In genomic region chr3:52428151-52429005, GRCh38 we compare ENCODE assay signal across 8 cellular contexts. TPM values are rescaled to one million over a fixed set of nuclear protein-coding genes. Genes with fewer than 3 reads are reported as not detected.
DNase-seq lines count a peak whose midpoint lies in the region; ATAC-seq and TF ChIP-seq lines count a peak whose summit lies in the region.

No MANE protein-coding gene starts in this region.

- H3K27me3 ChIP-seq in cardiac muscle cell = no peaks in the 10 kb centered on the region
- H3K27me3 ChIP-seq in trophoblast cell (ENCODE audit: insufficient read depth, low read length) = no peaks in the 10 kb centered on the region

- H3K18ac ChIP-seq in trophoblast cell (ENCODE audit: low read length) = no peak overlapping the region

- no peaks in the 10 kb centered on the region for H3K36me3 Mint-ChIP-seq in activated naive CD8-positive, alpha-beta T cell treated with anti-CD3 and anti-CD28 coated beads, Interleukin-2, amount 50 U/mL, for 24 hours (ENCODE audit: low read depth)

- TF ChIP-seq CTCF in GM12872 (IDR thresholded peaks at IDR 0.05; ENCODE audit: insufficient read depth, low read depth, low read length) = peak; percentile 77
- TF ChIP-seq CTCF in cardiac muscle cell (IDR thresholded peaks at IDR 0.05; ENCODE audit: low read depth, low read length) = peak; percentile 89

- H3K4me1 Mint-ChIP-seq in activated naive CD8-positive, alpha-beta T cell treated with anti-CD3 and anti-CD28 coated beads, Interleukin-2, amount 50 U/mL, for 24 hours = no peaks in the 10 kb centered on the region

- H2AFZ ChIP-seq in trophoblast cell (ENCODE audit: insufficient read depth, low read length, poor library complexity) = no peak overlapping the region

- no peak overlapping the region for H2BK5ac ChIP-seq in trophoblast cell (ENCODE audit: low read depth, low read length, poor library complexity)

- H3K23ac ChIP-seq in trophoblast cell (ENCODE audit: low read length) = no peak overlapping the region

- H3K4ac ChIP-seq in trophoblast cell (ENCODE audit: low read depth, low read length) = no peak overlapping the region

- H4K8ac ChIP-seq in trophoblast cell (ENCODE audit: low read depth, low read length) = no peak overlapping the region

- H3K27me3 Mint-ChIP-seq in activated naive CD8-positive, alpha-beta T cell treated with anti-CD3 and anti-CD28 coated beads, Interleukin-2, amount 50 U/mL, for 24 hours = no peaks in the 10 kb centered on the region

- no peak overlapping the region for H3K4me2 ChIP-seq in trophoblast cell (ENCODE audit: low read length)

- H3K27ac ChIP-seq in cardiac muscle cell (no peak overlapping the region), trophoblast cell (ENCODE audit: low read depth, low read length) (no peak overlapping the region)

- H3K9ac ChIP-seq in trophoblast cell (ENCODE audit: low read length) = no peak overlapping the region

- no peak overlapping the region for H3K14ac ChIP-seq in trophoblast cell (ENCODE audit: low read length)

- H3K36me3 ChIP-seq in cardiac muscle cell = no peaks in the 10 kb centered on the region
- H3K36me3 ChIP-seq in trophoblast cell (ENCODE audit: control insufficient read depth in 1 of 2, insufficient read depth in 2 of 2, low read length in 2 of 2) = no peaks in the 10 kb centered on the region

- no peak overlapping the region for H4K12ac ChIP-seq in trophoblast cell (ENCODE audit: low read depth, low read length)

- H3K4me3 Mint-ChIP-seq in activated naive CD8-positive, alpha-beta T cell treated with anti-CD3 and anti-CD28 coated beads, Interleukin-2, amount 50 U/mL, for 24 hours = no peak overlapping the region

- DNase-seq in Ammon's horn (ENCODE audit: low spot score) (peak; percentile 89), NCI-H524 treated with DMSO at 0.1 percent for 48 hours (lab: John Stamatoyannopoulos, UW) (peak; percentile 55), cardiac muscle cell (ENCODE audit: low read depth in 1 of 2, low spot score in 1 of 2) (peak; percentile 74 to 89), trophoblast cell (peak; percentile 33 to 75)
- peak; percentile 32 for DNase-seq in activated naive CD8-positive, alpha-beta T cell treated with anti-CD3 and anti-CD28 coated beads, Interleukin-2, amount 50 U/mL, for 24 hours

- ATAC-seq in activated naive CD8-positive, alpha-beta T cell treated with anti-CD3 and anti-CD28 coated beads, Interleukin-2, amount 50 U/mL, for 24 hours = peak; percentile 83
- ATAC-seq in GM21381 (IDR thresholded peaks at IDR 0.05; ENCODE audit: unreplicated experiment) = no peak
- no peak for ATAC-seq in GM18870 (IDR thresholded peaks at IDR 0.05; ENCODE audit: unreplicated experiment)

- H2BK12ac ChIP-seq in trophoblast cell (ENCODE audit: low read length) = no peak overlapping the region

- H3K79me2 ChIP-seq in trophoblast cell (ENCODE audit: control insufficient read depth, insufficient read depth, low read length, poor library complexity) = no peaks in the 10 kb centered on the region

- H3K27ac Mint-ChIP-seq in activated naive CD8-positive, alpha-beta T cell treated with anti-CD3 and anti-CD28 coated beads, Interleukin-2, amount 50 U/mL, for 24 hours = no peak overlapping the region

- no peaks in the 10 kb centered on the region for H3K79me1 ChIP-seq in trophoblast cell (ENCODE audit: low read length)

- H3K9me3 ChIP-seq in cardiac muscle cell (ENCODE audit: low read depth) (no peaks in the 10 kb centered on the region), trophoblast cell (ENCODE audit: insufficient read depth, low read depth, low read length) (no peaks in the 10 kb centered on the region)

- H2AK5ac ChIP-seq in trophoblast cell (ENCODE audit: low read length) = no peak overlapping the region

- no CpG with 5 or more reads among the region's 7 CpGs for whole genome bisulfite sequencing in trophoblast cell (ENCODE audit: extremely low coverage, insufficient coverage, insufficient read length)

- peaks cover 14% of the 10 kb centered on the region for H3K4me1 ChIP-seq in cardiac muscle cell (ENCODE audit: low read depth)
- H3K4me1 ChIP-seq in trophoblast cell (ENCODE audit: control insufficient read depth in 1 of 2, insufficient read depth in 2 of 2, low read length in 2 of 2) = peaks cover 0 to 2% of the 10 kb centered on the region in 2 experiments

- H3K4me3 ChIP-seq in cardiac muscle cell = no peak overlapping the region
- no peak overlapping the region for H3K4me3 ChIP-seq in trophoblast cell (ENCODE audit: low read depth, low read length)

- no peak overlapping the region for H4K91ac ChIP-seq in trophoblast cell (ENCODE audit: low read depth, low read length)

- no peaks in the 10 kb centered on the region for H3K9me3 Mint-ChIP-seq in activated naive CD8-positive, alpha-beta T cell treated with anti-CD3 and anti-CD28 coated beads, Interleukin-2, amount 50 U/mL, for 24 hours

- H2BK120ac ChIP-seq in trophoblast cell (ENCODE audit: insufficient read depth, low read length, poor library complexity) = no peak overlapping the region

RNA-seq across cellular contexts. Expression of gene SEMA3G, which starts 16.5 kb away (rescaled TPM):
- total RNA-seq in cardiac muscle cell = 6.5 and 13.6 TPM in 2 replicates
- 3.2 and 3.4 TPM in 2 replicates for polyA plus RNA-seq in cardiac muscle cell
- 1.1 TPM in 2 replicates for polyA plus RNA-seq in trophoblast cell (2013)

RNA-seq across cellular contexts. Expression of gene PHF7, which starts 17.9 kb away (rescaled TPM):
- 14.2 and 22.9 TPM in 2 replicates for total RNA-seq in cardiac muscle cell
- 24.3 and 47.8 TPM in 2 replicates for polyA plus RNA-seq in cardiac muscle cell
- polyA plus RNA-seq in trophoblast cell (2013) = 3.9 and 4.5 TPM in 2 replicates

RNA-seq across cellular contexts. Expression of gene BAP1, which starts 18.6 kb away (rescaled TPM):
- total RNA-seq in cardiac muscle cell = 100 and 115 TPM in 2 replicates
- polyA plus RNA-seq in cardiac muscle cell = 63.7 and 67.9 TPM in 2 replicates
- polyA plus RNA-seq in trophoblast cell (2013) = 36.8 and 39.6 TPM in 2 replicates

RNA-seq across cellular contexts. Expression of gene TNNC1, which starts 25.5 kb away (rescaled TPM):
- total RNA-seq in cardiac muscle cell = 1,875 and 4,623 TPM in 2 replicates
- 1,312 and 3,313 TPM in 2 replicates for polyA plus RNA-seq in cardiac muscle cell
- polyA plus RNA-seq in trophoblast cell (2013) = 5.7 and 6.0 TPM in 2 replicates

RNA-seq across cellular contexts. Expression of gene NISCH, which starts 27.0 kb away (rescaled TPM):
- 131 and 205 TPM in 2 replicates for total RNA-seq in cardiac muscle cell
- 80.8 and 108 TPM in 2 replicates for polyA plus RNA-seq in cardiac muscle cell
- polyA plus RNA-seq in trophoblast cell (2013) = 52.2 and 53.5 TPM in 2 replicates

Comparison
In these comparisons a context has a peak if more than half of its experiments do, and no peak if none do; other contexts are left out.
1. DNase-seq: peak in every context shown above with its lines; median percentile 89 in Ammon's horn; 82 in cardiac muscle cell; 55 in NCI-H524 treated with DMSO at 0.1 percent for 48 hours; 54 in trophoblast cell; 32 in activated naive CD8-positive, alpha-beta T cell treated with anti-CD3 and anti-CD28 coated beads, Interleukin-2, amount 50 U/mL, for 24 hours.